ENCODE assay signal across 23 cellular contexts in the genomic region with DNA sequence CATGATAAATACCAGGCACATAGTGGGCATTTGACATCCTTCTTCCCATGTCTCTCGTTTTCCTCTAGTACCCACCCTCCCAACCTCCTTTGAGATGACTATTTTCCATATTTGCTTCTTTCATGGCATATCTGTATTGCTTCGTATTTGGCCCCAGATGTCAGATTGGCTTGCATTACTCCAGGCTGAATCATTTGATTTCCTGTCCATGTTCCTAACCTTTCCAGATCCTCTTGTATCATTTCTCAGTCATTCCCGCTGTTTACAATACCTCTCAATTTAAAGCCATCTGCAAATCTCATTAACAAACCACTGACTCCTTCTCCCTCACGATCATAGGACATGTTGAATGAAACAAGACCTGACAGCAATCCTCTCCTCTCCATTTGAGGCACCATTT. TPM values are rescaled to one million over a fixed set of nuclear protein-coding genes. Genes with fewer than 3 reads are reported as not detected.
DNase-seq lines count a peak whose midpoint lies in the region; ATAC-seq and TF ChIP-seq lines count a peak whose summit lies in the region.
"Had no signal": no experiment of that assay in that cellular context is flagged by ENCODE, and none has a peak within 500 bp of the region (broad histone marks: within the 10 kb centered on the region; RNA-seq: fewer than 3 reads in every experiment).

No MANE protein-coding gene starts in this region.

- no peaks in the 10 kb centered on the region for H3K9me3 Mint-ChIP-seq in glutamatergic neuron (ENCODE audit: unreplicated experiment)
- H3K9me3 Mint-ChIP-seq: activated CD4-positive, alpha-beta memory T cell treated with anti-CD3 and anti-CD28 coated beads, Interleukin-2, amount 10 ng/mL, durations not matched to agents 7 days and 5 days; activated naive CD8-positive, alpha-beta T cell treated with anti-CD3 and anti-CD28 coated beads for 36 hours; central memory CD8-positive, alpha-beta T cell; neural crest cell had no signal

- peak; percentile 49 for DNase-seq in AG09309 (ENCODE audit: low read depth)
- peak; percentile 86 for DNase-seq in HS-5 (ENCODE audit: low read depth)
- peak; percentile 23 for DNase-seq in amniotic epithelial cell (ENCODE audit: low read depth)
- DNase-seq in fibroblast of the aortic adventitia (ENCODE audit: low read depth): peak; percentile 45
- no peak for DNase-seq in DMS53 treated with DMSO at 0.1 percent for 48 hours (lab: John Stamatoyannopoulos, UW; ENCODE audit: unreplicated experiment)
- no peak for DNase-seq in glutamatergic neuron
- no peak for DNase-seq in activated CD4-positive, alpha-beta T cell treated with anti-CD3 and anti-CD28 coated beads for 4 hours
- DNase-seq: activated CD4-positive, alpha-beta memory T cell treated with anti-CD3 and anti-CD28 coated beads, Interleukin-2, amount 10 ng/mL, durations not matched to agents 7 days and 5 days; activated naive CD8-positive, alpha-beta T cell treated with anti-CD3 and anti-CD28 coated beads for 36 hours; activated T-cell treated with anti-CD3 and anti-CD28 coated beads, Interleukin-2, amount 50 U/mL, for 48 hours; heart right ventricle; kidney; NCI-H1048; NCI-H2081 treated with DMSO at 0.1 percent for 48 hours; NCI-H69; stimulated activated CD4-positive, alpha-beta T cell treated with anti-CD3 and anti-CD28 coated beads, Interleukin-1b, Interleukin-23, amount 100 ng/mL, for 48 hours; T-helper 1 cell; uterus; WERI-Rb-1 had no signal

- H3K36me3 Mint-ChIP-seq in glutamatergic neuron (ENCODE audit: unreplicated experiment): no peaks in the 10 kb centered on the region
- H3K36me3 Mint-ChIP-seq: activated naive CD8-positive, alpha-beta T cell treated with anti-CD3 and anti-CD28 coated beads for 36 hours had no signal

- no peak overlapping the region for H3K4me3 ChIP-seq in AG09309 (ENCODE audit: control insufficient read depth, low read depth, low read length)
- no peak overlapping the region for H3K4me3 ChIP-seq in fibroblast of the aortic adventitia (ENCODE audit: low read depth, low read length)
- H3K4me3 ChIP-seq: heart right ventricle, right atrium auricular region, uterus had no signal

- no peak for ATAC-seq in HG03135 (IDR thresholded peaks at IDR 0.05; ENCODE audit: unreplicated experiment)

- peaks cover 12% of the 10 kb centered on the region for H3K4me1 Mint-ChIP-seq in glutamatergic neuron (ENCODE audit: low read depth, unreplicated experiment)
- H3K4me1 Mint-ChIP-seq: activated CD4-positive, alpha-beta memory T cell treated with anti-CD3 and anti-CD28 coated beads, Interleukin-2, amount 10 ng/mL, durations not matched to agents 7 days and 5 days; activated naive CD8-positive, alpha-beta T cell treated with anti-CD3 and anti-CD28 coated beads for 36 hours; central memory CD8-positive, alpha-beta T cell had no signal

- H3K4me3 Mint-ChIP-seq in glutamatergic neuron (ENCODE audit: unreplicated experiment): no peak overlapping the region
- H3K4me3 Mint-ChIP-seq: activated CD4-positive, alpha-beta memory T cell treated with anti-CD3 and anti-CD28 coated beads, Interleukin-2, amount 10 ng/mL, durations not matched to agents 7 days and 5 days; activated naive CD8-positive, alpha-beta T cell treated with anti-CD3 and anti-CD28 coated beads for 36 hours; central memory CD8-positive, alpha-beta T cell; neural crest cell had no signal

- TF ChIP-seq CTCF in AG09309 (IDR thresholded peaks at IDR 0.05; ENCODE audit: control insufficient read depth, insufficient read depth, low read depth, low read length, missing control alignments) (no peak), fibroblast of the aortic adventitia (IDR thresholded peaks at IDR 0.05; ENCODE audit: insufficient read depth, low read length) (no peak), glutamatergic neuron (IDR thresholded peaks at IDR 0.05; ENCODE audit: partially characterized antibody, unreplicated experiment) (no peak)

- no peak overlapping the region for H3K27ac Mint-ChIP-seq in glutamatergic neuron (ENCODE audit: unreplicated experiment)
- H3K27ac Mint-ChIP-seq: activated CD4-positive, alpha-beta memory T cell treated with anti-CD3 and anti-CD28 coated beads, Interleukin-2, amount 10 ng/mL, durations not matched to agents 7 days and 5 days; activated naive CD8-positive, alpha-beta T cell treated with anti-CD3 and anti-CD28 coated beads for 36 hours had no signal

- no peaks in the 10 kb centered on the region for H3K27me3 Mint-ChIP-seq in glutamatergic neuron (ENCODE audit: unreplicated experiment)

RNA-seq across cellular contexts. Expression of a gene that starts 19.9 kb away (rescaled TPM):
- 10.7 and 23.4 TPM in 2 replicates for total RNA-seq in fibroblast of the aortic adventitia (ENCODE audit: low replicate concordance)
- total RNA-seq in glutamatergic neuron (ENCODE audit: unreplicated experiment): 21.8 TPM

Comparison
In these comparisons a context has a peak if more than half of its experiments do, and no peak if none do; other contexts are left out.
1. DNase-seq: peak in AG09309 (single experiment), HS-5 (single experiment), amniotic epithelial cell (single experiment) and fibroblast of the aortic adventitia (single experiment); none in DMS53 treated with DMSO at 0.1 percent for 48 hours (single experiment), glutamatergic neuron (single experiment) and activated CD4-positive, alpha-beta T cell treated with anti-CD3 and anti-CD28 coated beads for 4 hours (0 of 2).